In genomic region chr14:85087201-85087600, GRCh38 we compare ENCODE assay signal across 29 cellular contexts.
DNase-seq lines count a peak whose midpoint lies in the region; FAIRE-seq and TF ChIP-seq lines count a peak whose summit lies in the region.
"Had no signal": no experiment of that assay in that cellular context is flagged by ENCODE, and none has a peak within 500 bp of the region (broad histone marks: within the 10 kb centered on the region; RNA-seq: fewer than 3 reads in every experiment).

No MANE protein-coding gene starts in this region.

- no peak overlapping the region for H3K27ac Mint-ChIP-seq in type B pancreatic cell
- H3K27ac Mint-ChIP-seq: activated CD8-positive, alpha-beta T cell treated with anti-CD3 and anti-CD28 coated beads, Interleukin-2, amount 10 ng/mL, durations not matched to agents 7 days and 5 days; B cell; GM23338; natural killer cell treated with Interleukin-12 subunit alpha and Interleukin-12 subunit beta and Interleukin-15 and Interleukin-18, amount 100 ng/mL, for 72 hours; stimulated activated naive B cell treated with anti-CD40 and anti-IgM and Interleukin-4, amounts not matched to agents 10 μg/mL and 1 μg/mL and 100 μg/mL, for 72 hours had no signal

- no peak for TF ChIP-seq CTCF in type B pancreatic cell (conservative IDR thresholded peaks at IDR 0.05)

- H3K36me3 Mint-ChIP-seq in type B pancreatic cell, result no peaks in the 10 kb centered on the region
- H3K36me3 Mint-ChIP-seq: natural killer cell treated with Interleukin-12 subunit alpha and Interleukin-12 subunit beta and Interleukin-15 and Interleukin-18, amount 100 ng/mL, for 72 hours; stimulated activated naive B cell treated with anti-CD40 and anti-IgM and Interleukin-4, amounts not matched to agents 10 μg/mL and 1 μg/mL and 100 μg/mL, for 72 hours had no signal

- peak; percentile 58 for FAIRE-seq in H54 (lab: Jason Lieb, UNC)
- FAIRE-seq: GM18507, TTC549 had no signal

- H3K27me3 Mint-ChIP-seq in type B pancreatic cell, result no peaks in the 10 kb centered on the region
- H3K27me3 Mint-ChIP-seq: B cell; natural killer cell treated with Interleukin-12 subunit alpha and Interleukin-12 subunit beta and Interleukin-15 and Interleukin-18, amount 100 ng/mL, for 72 hours; stimulated activated naive B cell treated with anti-CD40 and anti-IgM and Interleukin-4, amounts not matched to agents 10 μg/mL and 1 μg/mL and 100 μg/mL, for 72 hours had no signal

- no peak for DNase-seq in H54 (ENCODE audit: insufficient read length, low spot score)
- DNase-seq in amniotic stem cell (lab: John Stamatoyannopoulos, UW), result peak; percentile 7
- DNase-seq in fibroblast of peridontal ligament (ENCODE audit: extremely low read depth), result peak; percentile 34
- peak; percentile 52 for DNase-seq in stromal cell of bone marrow (ENCODE audit: low read depth)
- DNase-seq in OCI-M2 (lab: John Stamatoyannopoulos, UW; ENCODE audit: unreplicated experiment), result no peak
- no peak for DNase-seq in type B pancreatic cell (ENCODE audit: extremely low spot score, unreplicated experiment)
- no peak for DNase-seq in NCI-H1105 (lab: John Stamatoyannopoulos, UW)
- DNase-seq: activated CD4-positive, CD25-positive, alpha-beta regulatory T cell treated with anti-CD3 and anti-CD28 coated beads, Interleukin-2, amount 50 U/mL, for 72 hours; activated CD8-positive, alpha-beta T cell treated with anti-CD3 and anti-CD28 coated beads, Interleukin-2, amount 10 ng/mL, durations not matched to agents 7 days and 5 days; activated effector memory CD4-positive, alpha-beta T cell treated with anti-CD3 and anti-CD28 coated beads, Interleukin-2, amount 50 U/mL, for 16 hours; cortex of kidney; DMS53; GF-D8; heart left ventricle; KBM-7; left ventricle myocardium inferior; NCI-H1694; NCI-H524; ovary; SJCRH30; stimulated activated CD4-positive, alpha-beta T cell treated with anti-CD3 and anti-CD28 coated beads, Interleukin-12 subunit alpha, Interleukin-12 subunit beta, amount 100 ng/mL, for 4 hours; stimulated activated CD4-positive, alpha-beta T cell treated with anti-CD3 and anti-CD28 coated beads, Interleukin-4, amount 100 ng/mL, for 24 hours; stimulated activated naive B cell treated with anti-CD40 and anti-IgM and Interleukin-4, amounts not matched to agents 10 μg/mL and 1 μg/mL and 100 μg/mL, for 72 hours; T-helper 1 cell had no signal

- no peak for TF ChIP-seq POLR2A in H54 (IDR thresholded peaks at IDR 0.05; ENCODE audit: low read depth, low read length)

- no peaks in the 10 kb centered on the region for H3K9me3 Mint-ChIP-seq in type B pancreatic cell
- H3K9me3 Mint-ChIP-seq: GM23338; natural killer cell treated with Interleukin-12 subunit alpha and Interleukin-12 subunit beta and Interleukin-15 and Interleukin-18, amount 100 ng/mL, for 72 hours had no signal

- H3K4me1 Mint-ChIP-seq in type B pancreatic cell (ENCODE audit: unreplicated experiment), result no peaks in the 10 kb centered on the region
- H3K4me1 Mint-ChIP-seq: B cell; GM23338; stimulated activated naive B cell treated with anti-CD40 and anti-IgM and Interleukin-4, amounts not matched to agents 10 μg/mL and 1 μg/mL and 100 μg/mL, for 72 hours had no signal

- no peak overlapping the region for H3K4me3 Mint-ChIP-seq in type B pancreatic cell
- H3K4me3 Mint-ChIP-seq: activated CD8-positive, alpha-beta T cell treated with anti-CD3 and anti-CD28 coated beads, Interleukin-2, amount 10 ng/mL, durations not matched to agents 7 days and 5 days; B cell; GM23338; natural killer cell treated with Interleukin-12 subunit alpha and Interleukin-12 subunit beta and Interleukin-15 and Interleukin-18, amount 100 ng/mL, for 72 hours; stimulated activated naive B cell treated with anti-CD40 and anti-IgM and Interleukin-4, amounts not matched to agents 10 μg/mL and 1 μg/mL and 100 μg/mL, for 72 hours had no signal

Comparison
In these comparisons a context has a peak if more than half of its experiments do, and no peak if none do; other contexts are left out.
1. DNase-seq: peak in amniotic stem cell (single experiment), fibroblast of peridontal ligament (single experiment) and stromal cell of bone marrow (single experiment); none in H54 (single experiment), OCI-M2 (single experiment), type B pancreatic cell (single experiment) and NCI-H1105 (single experiment).